Comparison of ENCODE assay signal across 8 cellular contexts in genomic region chr17:59914274-59914854, GRCh38. TPM values are rescaled to one million over a fixed set of nuclear protein-coding genes. Genes with fewer than 3 reads are reported as not detected.
A peak's percentile ranks its signal among the peaks of the same experiment; 100 is the strongest.
DNase-seq lines count a peak whose midpoint lies in the region; ATAC-seq and TF ChIP-seq lines count a peak whose summit lies in the region.

No MANE protein-coding gene starts in this region.

- no peaks in the 10 kb centered on the region for H3K4me1 ChIP-seq in suprapubic skin

- no peak overlapping the region for H3K4me3 ChIP-seq in suprapubic skin

- H3K9me3 ChIP-seq in suprapubic skin, result no peaks in the 10 kb centered on the region

- no peak for TF ChIP-seq POLR2A in suprapubic skin (IDR thresholded peaks at IDR 0.05)

- no peaks in the 10 kb centered on the region for H3K27me3 ChIP-seq in suprapubic skin

- TF ChIP-seq CTCF in VCaP (conservative IDR thresholded peaks at IDR 0.05) (peak; percentile 80), glutamatergic neuron (IDR thresholded peaks at IDR 0.05; ENCODE audit: partially characterized antibody, unreplicated experiment) (peak; percentile 74), suprapubic skin (IDR thresholded peaks at IDR 0.05) (peak; percentile 25 to 50)

- H3K9me3 Mint-ChIP-seq in glutamatergic neuron (ENCODE audit: unreplicated experiment), result peaks cover 2% of the 10 kb centered on the region
- H3K9me3 Mint-ChIP-seq in activated T-cell treated with anti-CD3 and anti-CD28 coated beads, Interleukin-2, amount 50 U/mL, for 72 hours, result no peaks in the 10 kb centered on the region

- H3K36me3 Mint-ChIP-seq in glutamatergic neuron (ENCODE audit: unreplicated experiment), result no peaks in the 10 kb centered on the region
- peaks cover 6 to 27% of the 10 kb centered on the region in 2 donors for H3K36me3 Mint-ChIP-seq in activated T-cell treated with anti-CD3 and anti-CD28 coated beads, Interleukin-2, amount 50 U/mL, for 72 hours (ENCODE audit: insufficient read depth in 2 of 2)

- peaks cover 61% of the 10 kb centered on the region for H3K36me3 ChIP-seq in suprapubic skin

- H3K27me3 Mint-ChIP-seq in glutamatergic neuron (ENCODE audit: unreplicated experiment), result peaks cover 1% of the 10 kb centered on the region
- no peaks in the 10 kb centered on the region for H3K27me3 Mint-ChIP-seq in activated T-cell treated with anti-CD3 and anti-CD28 coated beads, Interleukin-2, amount 50 U/mL, for 72 hours (ENCODE audit: low read depth)

- ATAC-seq in activated T-cell treated with anti-CD3 and anti-CD28 coated beads, Interleukin-2, amount 50 U/mL, for 72 hours (replicated peaks in 1 of 2), result no peak

- TF ChIP-seq EP300 in suprapubic skin (IDR thresholded peaks at IDR 0.05), result no peak

- H3K27ac ChIP-seq in VCaP (peak overlapping the region; percentile 68), suprapubic skin (no peak overlapping the region)

- peak; percentile 14 for DNase-seq in stimulated activated CD4-positive, alpha-beta T cell treated with anti-CD3 and anti-CD28 coated beads, Interleukin-2, amount 100 ng/mL, for 4 hours (ENCODE audit: low read depth)
- DNase-seq in stimulated activated CD4-positive, alpha-beta T cell treated with anti-CD3 and anti-CD28 coated beads, Interleukin-15, amount 100 ng/mL, for 24 hours, result no peak
- DNase-seq in NCI-H1436 (lab: John Stamatoyannopoulos, UW) (peak; percentile 57), glutamatergic neuron (no peak), suprapubic skin (ENCODE audit: low spot score in 2 of 2) (no peak), T1000 (lab: John Stamatoyannopoulos, UW) (no peak)
- no peak for DNase-seq in activated T-cell treated with anti-CD3 and anti-CD28 coated beads, Interleukin-2, amount 50 U/mL, for 72 hours

- H3K27ac Mint-ChIP-seq in glutamatergic neuron (ENCODE audit: unreplicated experiment), result no peak overlapping the region
- no peak overlapping the region for H3K27ac Mint-ChIP-seq in activated T-cell treated with anti-CD3 and anti-CD28 coated beads, Interleukin-2, amount 50 U/mL, for 72 hours

- no peaks in the 10 kb centered on the region for H3K4me1 Mint-ChIP-seq in glutamatergic neuron (ENCODE audit: low read depth, unreplicated experiment)
- H3K4me1 Mint-ChIP-seq in activated T-cell treated with anti-CD3 and anti-CD28 coated beads, Interleukin-2, amount 50 U/mL, for 72 hours (ENCODE audit: low read depth), result no peaks in the 10 kb centered on the region

- no peak overlapping the region for H3K4me3 Mint-ChIP-seq in glutamatergic neuron (ENCODE audit: unreplicated experiment)
- no peak overlapping the region for H3K4me3 Mint-ChIP-seq in activated T-cell treated with anti-CD3 and anti-CD28 coated beads, Interleukin-2, amount 50 U/mL, for 72 hours

- WGBS in suprapubic skin, result 73% methylated on average over 1 of the region's 1 CpG

RNA-seq across cellular contexts. Expression of gene RPS6KB1, which starts 21.4 kb away (rescaled TPM):
- total RNA-seq in glutamatergic neuron (ENCODE audit: unreplicated experiment) (45.0 TPM), suprapubic skin (10 to 100 TPM; 21.1 to 77.5 (median 28.4) TPM)
- 10 to 100 TPM; 65.8 to 68.8 TPM for total RNA-seq in activated T-cell treated with anti-CD3 and anti-CD28 coated beads, Interleukin-2, amount 50 U/mL, for 72 hours

RNA-seq across cellular contexts. Expression of gene TUBD1, which starts 21.6 kb away (rescaled TPM):
- total RNA-seq in glutamatergic neuron (ENCODE audit: unreplicated experiment) (9.7 TPM), suprapubic skin (10 to 100 TPM in 2 of 4 donors, 1 to 10 TPM in 2; 4.2 to 18.9 (median 9.1) TPM)
- 10 to 100 TPM; 13.8 to 14.3 TPM for total RNA-seq in activated T-cell treated with anti-CD3 and anti-CD28 coated beads, Interleukin-2, amount 50 U/mL, for 72 hours

RNA-seq across cellular contexts. Expression of gene RNFT1, which starts 50.2 kb away (rescaled TPM):
- total RNA-seq in glutamatergic neuron (ENCODE audit: unreplicated experiment) (8.6 TPM), suprapubic skin (10 to 100 TPM; 10.5 to 20.8 (median 17.4) TPM)
- total RNA-seq in activated T-cell treated with anti-CD3 and anti-CD28 coated beads, Interleukin-2, amount 50 U/mL, for 72 hours, result 10 to 100 TPM; 45.2 to 47.6 TPM

Comparison
In these comparisons a context has a peak if more than half of its experiments do, and no peak if none do; other contexts are left out.
1. DNase-seq: peak in stimulated activated CD4-positive, alpha-beta T cell treated with anti-CD3 and anti-CD28 coated beads, Interleukin-2, amount 100 ng/mL, for 4 hours (single experiment) and NCI-H1436 (single experiment); none in stimulated activated CD4-positive, alpha-beta T cell treated with anti-CD3 and anti-CD28 coated beads, Interleukin-15, amount 100 ng/mL, for 24 hours (single experiment), glutamatergic neuron (single experiment), suprapubic skin (0 of 2), activated T-cell treated with anti-CD3 and anti-CD28 coated beads, Interleukin-2, amount 50 U/mL, for 72 hours (0 of 2) and T1000 (single experiment).
2. Peak in every context shown above with its lines, with median percentiles within 50 percentile points of each other: CTCF ChIP-seq.